ENCODE assay signal across 16 cellular contexts in genomic region chr11:62615521-62615920, GRCh38. TPM values are rescaled to one million over a fixed set of nuclear protein-coding genes. Genes with fewer than 3 reads are reported as not detected.
"Had no signal": no experiment of that assay in that cellular context is flagged by ENCODE, and none has a peak within 500 bp of the region (broad histone marks: within the 10 kb centered on the region; RNA-seq: fewer than 3 reads in every experiment).

No MANE protein-coding gene starts in this region.

- DNase-seq: activated CD4-positive, alpha-beta T cell treated with anti-CD3 and anti-CD28 coated beads for 4 hours; activated CD8-positive, alpha-beta memory T cell treated with anti-CD3 and anti-CD28 coated beads, Interleukin-2, amount 50 U/mL, for 48 hours; activated naive CD4-positive, alpha-beta T cell; activated naive CD8-positive, alpha-beta T cell treated with anti-CD3 and anti-CD28 coated beads, Interleukin-2, amount 50 U/mL, for 24 hours; cerebellar nuclear complex; dermis blood vessel endothelial cell; immature natural killer cell; lower lobe of right lung; midbrain; ovary; stimulated activated CD4-positive, alpha-beta T cell treated with anti-CD3 and anti-CD28 coated beads, Interleukin-1b, Interleukin-23, amount 100 ng/mL, for 48 hours; stomach; T-helper 2 cell had no signal

- H3K9me3 ChIP-seq: ascending aorta, breast epithelium, heart left ventricle, lower lobe of right lung, ovary, stomach had no signal

- ATAC-seq: activated naive CD8-positive, alpha-beta T cell treated with anti-CD3 and anti-CD28 coated beads, Interleukin-2, amount 50 U/mL, for 24 hours; heart left ventricle; lower lobe of right lung had no signal

- H3K27me3 ChIP-seq: ascending aorta, breast epithelium, heart left ventricle, ovary, stomach had no signal

- H3K4me3 ChIP-seq: ascending aorta, breast epithelium, heart left ventricle, lower lobe of right lung, ovary, stomach had no signal

- H3K27ac ChIP-seq: breast epithelium, heart left ventricle, lower lobe of right lung, ovary had no signal

- H3K36me3 ChIP-seq: breast epithelium, ovary had no signal

RNA-seq across cellular contexts. Expression of gene ROM1, which starts 2.5 kb away (rescaled TPM):
- total RNA-seq: ascending aorta had no signal
